ENCODE assay signal across 18 cellular contexts in genomic region chr3:32453346-32453745, GRCh38. TPM values are rescaled to one million over a fixed set of nuclear protein-coding genes. Genes with fewer than 3 reads are reported as not detected.
A peak's percentile ranks its signal among the peaks of the same experiment; 100 is the strongest.
DNase-seq lines count a peak whose midpoint lies in the region; ATAC-seq and TF ChIP-seq lines count a peak whose summit lies in the region.
"Had no signal": no experiment of that assay in that cellular context is flagged by ENCODE, and none has a peak within 500 bp of the region (broad histone marks: within the 10 kb centered on the region; RNA-seq: fewer than 3 reads in every experiment).

No MANE protein-coding gene starts in this region.

- no peak overlapping the region for H3K4me3 Mint-ChIP-seq in stimulated activated naive CD8-positive, alpha-beta T cell treated with anti-CD3 and anti-CD28 coated beads, Interleukin-15, Interleukin-2, amounts not matched to agents 100 ng/mL and 50 ng/mL, for 24 hours
- H3K4me3 Mint-ChIP-seq in activated T-helper 2 cell treated with anti-CD3 and anti-CD28 coated beads, Interferon-gamma antibody, Interleukin-2, Interleukin-4, amounts not matched to agents 10 μg/mL and 5 μg/mL and 100 μg/mL, durations not matched to agents 14 hours and 24 hours and 36 hours (ENCODE audit: low read depth): no peak overlapping the region
- H3K4me3 Mint-ChIP-seq: stimulated activated effector memory CD8-positive, alpha-beta T cell treated with anti-CD3 and anti-CD28 coated beads, Interleukin-12 subunit alpha, Interleukin-12 subunit beta, amount 100 ng/mL, for 72 hours; T-helper 17 cell had no signal

- no peak overlapping the region for H3K27ac ChIP-seq in hepatocyte

- H3K4me1 ChIP-seq in hepatocyte (ENCODE audit: insufficient read depth): no peaks in the 10 kb centered on the region

- no peaks in the 10 kb centered on the region for H3K9me3 Mint-ChIP-seq in stimulated activated naive CD8-positive, alpha-beta T cell treated with anti-CD3 and anti-CD28 coated beads, Interleukin-15, Interleukin-2, amounts not matched to agents 100 ng/mL and 50 ng/mL, for 24 hours
- no peaks in the 10 kb centered on the region for H3K9me3 Mint-ChIP-seq in activated T-helper 2 cell treated with anti-CD3 and anti-CD28 coated beads, Interferon-gamma antibody, Interleukin-2, Interleukin-4, amounts not matched to agents 10 μg/mL and 5 μg/mL and 100 μg/mL, durations not matched to agents 14 hours and 24 hours and 36 hours
- H3K9me3 Mint-ChIP-seq: stimulated activated effector memory CD8-positive, alpha-beta T cell treated with anti-CD3 and anti-CD28 coated beads, Interleukin-12 subunit alpha, Interleukin-12 subunit beta, amount 100 ng/mL, for 72 hours had no signal

- no peaks in the 10 kb centered on the region for H3K27me3 ChIP-seq in hepatocyte

- peaks cover 38% of the 10 kb centered on the region for H3K4me1 Mint-ChIP-seq in stimulated activated naive CD8-positive, alpha-beta T cell treated with anti-CD3 and anti-CD28 coated beads, Interleukin-15, Interleukin-2, amounts not matched to agents 100 ng/mL and 50 ng/mL, for 24 hours (ENCODE audit: low read depth)
- peaks cover 34% of the 10 kb centered on the region for H3K4me1 Mint-ChIP-seq in activated T-helper 2 cell treated with anti-CD3 and anti-CD28 coated beads, Interferon-gamma antibody, Interleukin-2, Interleukin-4, amounts not matched to agents 10 μg/mL and 5 μg/mL and 100 μg/mL, durations not matched to agents 14 hours and 24 hours and 36 hours (ENCODE audit: low read depth)

- H3K9me2 ChIP-seq in hepatocyte (replicated peaks; ENCODE audit: insufficient read depth): no peaks in the 10 kb centered on the region

- H3K36me3 Mint-ChIP-seq in stimulated activated naive CD8-positive, alpha-beta T cell treated with anti-CD3 and anti-CD28 coated beads, Interleukin-15, Interleukin-2, amounts not matched to agents 100 ng/mL and 50 ng/mL, for 24 hours (ENCODE audit: low read depth): peaks cover 45% of the 10 kb centered on the region
- peaks cover 55% of the 10 kb centered on the region for H3K36me3 Mint-ChIP-seq in activated T-helper 2 cell treated with anti-CD3 and anti-CD28 coated beads, Interferon-gamma antibody, Interleukin-2, Interleukin-4, amounts not matched to agents 10 μg/mL and 5 μg/mL and 100 μg/mL, durations not matched to agents 14 hours and 24 hours and 36 hours (ENCODE audit: low read depth)

- H4K20me1 ChIP-seq in hepatocyte (ENCODE audit: insufficient read depth, poor library complexity, severe bottlenecking): no peaks in the 10 kb centered on the region

- no peak for ATAC-seq in stimulated activated naive CD8-positive, alpha-beta T cell treated with anti-CD3 and anti-CD28 coated beads, Interleukin-15, Interleukin-2, amounts not matched to agents 100 U/mL and 50 U/mL, for 24 hours
- no peak for ATAC-seq in GM19452 (IDR thresholded peaks at IDR 0.05; ENCODE audit: unreplicated experiment)
- ATAC-seq: HCT116; stimulated activated effector memory CD8-positive, alpha-beta T cell treated with anti-CD3 and anti-CD28 coated beads, Interleukin-12 subunit alpha, Interleukin-12 subunit beta, amount 100 ng/mL, for 72 hours; T-helper 17 cell had no signal

- no peak for DNase-seq in stimulated activated naive CD8-positive, alpha-beta T cell treated with anti-CD3 and anti-CD28 coated beads, Interleukin-15, Interleukin-2, amounts not matched to agents 100 U/mL and 50 U/mL, for 24 hours
- DNase-seq in activated T-helper 2 cell treated with anti-CD3 and anti-CD28 coated beads, Interferon-gamma antibody, Interleukin-2, Interleukin-4, amounts not matched to agents 10 μg/mL and 5 μg/mL and 100 μg/mL, durations not matched to agents 14 hours and 24 hours and 36 hours (ENCODE audit: low spot score): no peak
- DNase-seq in fibroblast of peridontal ligament (ENCODE audit: extremely low read depth) (peak; percentile 90), ureter (ENCODE audit: low spot score) (no peak), NCI-H446 treated with DMSO at 0.1 percent for 48 hours (lab: John Stamatoyannopoulos, UW) (no peak), hepatocyte (ENCODE audit: low spot score) (no peak)
- DNase-seq: activated CD4-positive, alpha-beta T cell treated with anti-CD3 and anti-CD28 coated beads, Interleukin-2, amount 50 U/mL, for 1 hour; activated naive CD4-positive, alpha-beta T cell; C1 segment of cervical spinal cord; dermis blood vessel endothelial cell; NCI-H1092; NCI-H510A treated with DMSO at 0.1 percent for 48 hours; stimulated activated CD4-positive, alpha-beta T cell treated with anti-CD3 and anti-CD28 coated beads, Interleukin-4, amount 100 ng/mL, for 1 hour; T-helper 17 cell had no signal

- no peaks in the 10 kb centered on the region for H3K27me3 Mint-ChIP-seq in stimulated activated naive CD8-positive, alpha-beta T cell treated with anti-CD3 and anti-CD28 coated beads, Interleukin-15, Interleukin-2, amounts not matched to agents 100 ng/mL and 50 ng/mL, for 24 hours
- no peaks in the 10 kb centered on the region for H3K27me3 Mint-ChIP-seq in activated T-helper 2 cell treated with anti-CD3 and anti-CD28 coated beads, Interferon-gamma antibody, Interleukin-2, Interleukin-4, amounts not matched to agents 10 μg/mL and 5 μg/mL and 100 μg/mL, durations not matched to agents 14 hours and 24 hours and 36 hours (ENCODE audit: low read depth)
- H3K27me3 Mint-ChIP-seq: T-helper 17 cell had no signal

- no peaks in the 10 kb centered on the region for H3K36me3 ChIP-seq in hepatocyte (replicated peaks; ENCODE audit: insufficient read depth, low read depth)

- intact Hi-C loops in activated T-helper 2 cell treated with anti-CD3 and anti-CD28 coated beads, Interferon-gamma antibody, Interleukin-2, Interleukin-4, amounts not matched to agents 10 μg/mL and 5 μg/mL and 100 μg/mL, durations not matched to agents 14 hours and 24 hours and 36 hours (cut with micrococcal nuclease): no loop called here

- H3K79me2 ChIP-seq in hepatocyte: no peaks in the 10 kb centered on the region

- TF ChIP-seq CTCF in hepatocyte (IDR thresholded peaks at IDR 0.05; ENCODE audit: poor library complexity): no peak

- WGBS in hepatocyte (ENCODE audit: low lambda C conversion rate, missing lambda C conversion rate): 91% methylated on average over 5 of the region's 5 CpGs

- no peak overlapping the region for H3K4me3 ChIP-seq in hepatocyte

- peak overlapping the region; percentile 33 for H3K27ac Mint-ChIP-seq in stimulated activated naive CD8-positive, alpha-beta T cell treated with anti-CD3 and anti-CD28 coated beads, Interleukin-15, Interleukin-2, amounts not matched to agents 100 ng/mL and 50 ng/mL, for 24 hours
- H3K27ac Mint-ChIP-seq in activated T-helper 2 cell treated with anti-CD3 and anti-CD28 coated beads, Interferon-gamma antibody, Interleukin-2, Interleukin-4, amounts not matched to agents 10 μg/mL and 5 μg/mL and 100 μg/mL, durations not matched to agents 14 hours and 24 hours and 36 hours: peak overlapping the region; percentile 2
- H3K27ac Mint-ChIP-seq: T-helper 17 cell had no signal

- H3K4me2 ChIP-seq in hepatocyte: no peak overlapping the region

- H2AFZ ChIP-seq in hepatocyte: no peak overlapping the region

- H3K9me3 ChIP-seq in hepatocyte (ENCODE audit: low read depth): no peaks in the 10 kb centered on the region

RNA-seq across cellular contexts. Expression of gene CMTM6, which starts 49.3 kb away (rescaled TPM):
- total RNA-seq in activated T-helper 2 cell treated with anti-CD3 and anti-CD28 coated beads, Interferon-gamma antibody, Interleukin-2, Interleukin-4, amounts not matched to agents 10 μg/mL and 5 μg/mL and 100 μg/mL, durations not matched to agents 14 hours and 24 hours and 36 hours: 107 and 108 TPM in 2 replicates
- total RNA-seq in ureter: 72.5 TPM
- 125 and 133 TPM in 2 replicates for total RNA-seq in hepatocyte
- polyA plus RNA-seq in hepatocyte: 82.7 TPM in 2 replicates
